In genomic region chr2:233129351-233129978, GRCh38 we compare ENCODE assay signal across 11 cellular contexts.
A peak's percentile ranks its signal among the peaks of the same experiment; 100 is the strongest.
DNase-seq lines count a peak whose midpoint lies in the region; ATAC-seq and TF ChIP-seq lines count a peak whose summit lies in the region.
"Had no signal": no experiment of that assay in that cellular context is flagged by ENCODE, and none has a peak within 500 bp of the region (broad histone marks: within the 10 kb centered on the region; RNA-seq: fewer than 3 reads in every experiment).

No MANE protein-coding gene starts in this region.

- H2AK5ac ChIP-seq in mesenchymal stem cell (ENCODE audit: low read length, severe bottlenecking): no peak overlapping the region

- no peak overlapping the region for H3K4ac ChIP-seq in mesenchymal stem cell (ENCODE audit: low read depth in 1 of 2, low read length in 2 of 2)

- no peak overlapping the region for H3K9ac ChIP-seq in mesenchymal stem cell (ENCODE audit: low read length)

- no peak overlapping the region for H2BK12ac ChIP-seq in mesenchymal stem cell (ENCODE audit: low read length in 2 of 2)

- H3K27me3 ChIP-seq in PC-9 (ENCODE audit: insufficient read depth, low read depth) (no peaks in the 10 kb centered on the region), mesenchymal stem cell (ENCODE audit: control insufficient read depth in 1 of 2, insufficient read depth in 1 of 2, low read length in 2 of 2) (peaks cover 30 to 74% of the 10 kb centered on the region in 2 experiments)
- H3K27me3 ChIP-seq: MG63 had no signal

- H3K79me1 ChIP-seq in mesenchymal stem cell (replicated peaks; ENCODE audit: low read length, poor library complexity, severe bottlenecking): no peaks in the 10 kb centered on the region

- H3K18ac ChIP-seq in mesenchymal stem cell (ENCODE audit: low read depth in 1 of 2, low read length in 2 of 2): no peak overlapping the region

- H3K79me2 ChIP-seq in PC-9 (ENCODE audit: low read depth): no peaks in the 10 kb centered on the region

- no peak overlapping the region for H4K91ac ChIP-seq in mesenchymal stem cell (ENCODE audit: low read length)

- CTCF ChIA-PET in PC-9 (lab: Charles Lee): no interaction called here

- peak; percentile 39 for TF ChIP-seq CTCF in 22Rv1 (IDR thresholded peaks at IDR 0.05)
- peak; percentile 36; the same call in 1 of the 2 replicates for TF ChIP-seq CTCF in PC-9 (conservative IDR thresholded peaks at IDR 0.05)
- TF ChIP-seq CTCF in fibroblast of pulmonary artery (IDR thresholded peaks at IDR 0.05; ENCODE audit: low read length, missing control alignments): peak; percentile 16

- no peak overlapping the region for H2BK15ac ChIP-seq in mesenchymal stem cell (ENCODE audit: low read depth, poor library complexity, severe bottlenecking)

- DNase-seq in D341Med (ENCODE audit: low spot score) (peak; percentile 48), PC-9 (no peak), fibroblast of pulmonary artery (ENCODE audit: low read depth) (no peak), mesenchymal stem cell (no peak), nucleus accumbens (lab: John Stamatoyannopoulos, UW) (no peak)
- DNase-seq in stimulated activated CD4-positive, alpha-beta T cell treated with anti-CD3 and anti-CD28 coated beads, Interleukin-4, amount 100 ng/mL, for 24 hours: no peak
- DNase-seq: effector CD4-positive, alpha-beta T cell; MG63; Right ventricle myocardium superior had no signal

- no peak overlapping the region for H4K8ac ChIP-seq in mesenchymal stem cell (ENCODE audit: low read length)

- no peak overlapping the region for H3K14ac ChIP-seq in mesenchymal stem cell (ENCODE audit: low read length in 2 of 2)

- H3K4me3 ChIP-seq in PC-9 (no peak overlapping the region), fibroblast of pulmonary artery (replicated peaks; ENCODE audit: low read depth, low read length) (no peak overlapping the region), mesenchymal stem cell (ENCODE audit: insufficient read depth in 1 of 2, low read depth in 1 of 2, low read length in 2 of 2) (no peak overlapping the region)
- H3K4me3 ChIP-seq: MG63 had no signal

- H3K36me3 ChIP-seq in PC-9 (ENCODE audit: low read depth) (no peaks in the 10 kb centered on the region), mesenchymal stem cell (ENCODE audit: control insufficient read depth in 1 of 2, insufficient read depth in 2 of 2, low read depth in 1 of 2, low read length in 2 of 2) (no peaks in the 10 kb centered on the region)
- H3K36me3 ChIP-seq: MG63 had no signal

- H4K20me1 ChIP-seq in PC-9 (ENCODE audit: insufficient read depth): no peaks in the 10 kb centered on the region

- no TSS peak for BruUV-seq in PC-9 (replicated peaks; lab: Mats Ljungman, UMichigan)

- H3K9me2 ChIP-seq in PC-9 (ENCODE audit: insufficient read depth): no peaks in the 10 kb centered on the region

- POLR2A ChIA-PET in PC-9 (lab: Charles Lee; ENCODE audit: unreplicated experiment): no interaction called here

- intact Hi-C loops in PC-9 (cut with micrococcal nuclease; ENCODE audit: unreplicated experiment): no loop called here

- no peak overlapping the region for H3K27ac ChIP-seq in 22Rv1
- no peak overlapping the region for H3K27ac ChIP-seq in PC-9
- no peak overlapping the region for H3K27ac ChIP-seq in mesenchymal stem cell (ENCODE audit: low read length, poor library complexity, severe bottlenecking)

- peaks cover 30% of the 10 kb centered on the region for H3K4me1 ChIP-seq in PC-9 (replicated peaks; ENCODE audit: insufficient read depth)
- H3K4me1 ChIP-seq in mesenchymal stem cell (ENCODE audit: control insufficient read depth, insufficient read depth, low read depth, low read length): no peaks in the 10 kb centered on the region

- no peak overlapping the region for H2AFZ ChIP-seq in PC-9
- H2AFZ ChIP-seq in mesenchymal stem cell (ENCODE audit: low read depth, low read length): no peak overlapping the region

- H3K4me2 ChIP-seq in PC-9: no peak overlapping the region
- no peak overlapping the region for H3K4me2 ChIP-seq in mesenchymal stem cell (ENCODE audit: low read length, poor library complexity, severe bottlenecking)

- no peak for ATAC-seq in GM19455 (IDR thresholded peaks at IDR 0.05; ENCODE audit: unreplicated experiment)

- H2BK120ac ChIP-seq in mesenchymal stem cell (ENCODE audit: low read depth, low read length): no peak overlapping the region

- H3F3A ChIP-seq in PC-9 (ENCODE audit: insufficient read depth, low read depth): peaks cover 13% of the 10 kb centered on the region; the same call in 1 of the 2 replicates

- no peak overlapping the region for H3K23ac ChIP-seq in mesenchymal stem cell (ENCODE audit: low read length in 2 of 2)

- H3K9me3 ChIP-seq in PC-9 (ENCODE audit: insufficient read depth, low read depth) (no peaks in the 10 kb centered on the region), mesenchymal stem cell (ENCODE audit: control insufficient read depth, low read length) (peaks cover 3% of the 10 kb centered on the region)
- H3K9me3 ChIP-seq: MG63 had no signal

- no peak overlapping the region for H2BK5ac ChIP-seq in mesenchymal stem cell (ENCODE audit: low read depth, low read length, poor library complexity, severe bottlenecking)

- WGBS in mesenchymal stem cell: 44% methylated on average over 9 of the region's 9 CpGs
